21 cellular contexts compared by ENCODE assay signal in the genomic region with DNA sequence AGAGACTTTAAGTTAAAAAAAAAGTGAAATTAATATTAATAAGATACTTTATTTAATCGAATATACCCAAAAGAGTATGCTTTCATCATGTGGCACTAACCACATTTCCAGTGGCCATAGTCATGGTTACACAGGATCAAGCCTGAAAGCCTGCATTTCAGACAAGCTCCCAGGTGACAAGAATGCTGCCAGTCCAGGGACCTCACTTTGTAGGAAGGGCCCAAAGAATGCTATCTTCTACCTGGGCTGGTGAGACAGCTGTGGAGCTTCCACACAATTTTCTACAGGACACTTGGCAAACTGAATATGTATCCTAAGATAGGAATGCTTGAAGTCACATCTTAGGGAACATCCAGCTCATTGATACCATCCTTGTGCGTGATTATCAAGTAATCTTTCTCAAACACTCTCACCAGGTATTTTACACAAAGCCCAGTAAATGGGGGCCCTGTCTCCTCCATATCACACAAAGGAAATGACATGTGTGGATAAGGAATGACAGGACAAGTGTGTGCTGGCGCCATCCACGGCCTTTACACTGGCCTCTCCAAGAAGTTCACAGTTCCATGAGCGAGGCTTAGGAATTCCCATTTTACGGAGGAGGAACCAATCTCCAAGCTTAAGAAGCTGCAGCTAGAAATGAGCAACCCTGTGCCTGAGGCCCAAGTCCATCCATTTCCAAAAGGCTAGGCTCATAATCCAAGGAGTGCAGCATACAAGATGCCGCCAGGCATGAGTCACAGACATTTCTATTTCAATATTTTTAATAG.
A peak's percentile ranks its signal among the peaks of the same experiment; 100 is the strongest.
DNase-seq lines count a peak whose midpoint lies in the region; TF ChIP-seq lines count a peak whose summit lies in the region.
"Had no signal": no experiment of that assay in that cellular context is flagged by ENCODE, and none has a peak within 500 bp of the region (broad histone marks: within the 10 kb centered on the region; RNA-seq: fewer than 3 reads in every experiment).

No MANE protein-coding gene starts in this region.

- H3K9me3 Mint-ChIP-seq in T-helper 2 cell treated with Interferon-gamma antibody and Interleukin-4, amounts not matched to agents 5 μg/mL and 100 μg/mL, for 36 hours: peaks cover 4% of the 10 kb centered on the region
- H3K9me3 Mint-ChIP-seq in MCF 10A (ENCODE audit: unreplicated experiment): no peaks in the 10 kb centered on the region
- H3K9me3 Mint-ChIP-seq in activated T-helper 2 cell treated with anti-CD3 and anti-CD28 coated beads, Interferon-gamma antibody, Interleukin-2, Interleukin-4, amounts not matched to agents 10 μg/mL and 5 μg/mL and 100 μg/mL, durations not matched to agents 14 hours and 24 hours and 36 hours: no peaks in the 10 kb centered on the region

- no peak for DNase-seq in T-helper 2 cell treated with Interferon-gamma antibody and Interleukin-4, amounts not matched to agents 5 μg/mL and 100 μg/mL, for 36 hours (ENCODE audit: low spot score)
- DNase-seq in T-helper 2 cell: no peak
- no peak for DNase-seq in MCF 10A (ENCODE audit: unreplicated experiment)
- no peak for DNase-seq in mammary epithelial cell
- DNase-seq in activated T-helper 2 cell treated with anti-CD3 and anti-CD28 coated beads, Interferon-gamma antibody, Interleukin-2, Interleukin-4, amounts not matched to agents 10 μg/mL and 5 μg/mL and 100 μg/mL, durations not matched to agents 14 hours and 24 hours and 36 hours (ENCODE audit: low spot score): peak; percentile 7
- DNase-seq in stimulated activated CD8-positive, alpha-beta memory T cell treated with anti-CD3 and anti-CD28 coated beads, Interleukin-4, amount 100 ng/mL, for 48 hours: peak; percentile 23
- no peak for DNase-seq in kidney tubule cell (ENCODE audit: low spot score)
- DNase-seq in stimulated activated naive CD4-positive, alpha-beta T cell (lab: John Stamatoyannopoulos, UW): no peak
- DNase-seq: Caco-2; CD4-positive, CD25-positive, alpha-beta regulatory T cell; GDM1; HFFc6; MG63; NCI-H1048; NCI-H1436; NCI-H1930; NCI-H526; PC-9 had no signal

- BruUV-seq in MCF 10A (replicated peaks; lab: Mats Ljungman, UMichigan) (no TSS peak), mammary epithelial cell (replicated peaks; lab: Mats Ljungman, UMichigan) (no TSS peak)

- dilution Hi-C loops in mammary epithelial cell (cut with HindIII; ENCODE audit: low sequenced_read_pairs): no loop called here

- H3K27me3 Mint-ChIP-seq in T-helper 2 cell treated with Interferon-gamma antibody and Interleukin-4, amounts not matched to agents 5 μg/mL and 100 μg/mL, for 36 hours (ENCODE audit: low read depth): no peaks in the 10 kb centered on the region
- H3K27me3 Mint-ChIP-seq in MCF 10A (ENCODE audit: insufficient read depth, unreplicated experiment): no peaks in the 10 kb centered on the region
- no peaks in the 10 kb centered on the region for H3K27me3 Mint-ChIP-seq in activated T-helper 2 cell treated with anti-CD3 and anti-CD28 coated beads, Interferon-gamma antibody, Interleukin-2, Interleukin-4, amounts not matched to agents 10 μg/mL and 5 μg/mL and 100 μg/mL, durations not matched to agents 14 hours and 24 hours and 36 hours (ENCODE audit: low read depth)
- H3K27me3 Mint-ChIP-seq: B cell; CD4-positive, CD25-positive, alpha-beta regulatory T cell had no signal

- POLR2A ChIA-PET in MCF 10A (lab: Yijun Ruan, JAX): interaction anchor here (0.8 to 1.3 kb wide), 4 partner anchors 10 to 58 kb away, joined by 3 to 5 read pairs (median 4); no protein-coding TSS in a partner anchor

- 86% methylated on average over 7 of the region's 7 CpGs for WGBS in mammary epithelial cell (ENCODE audit: low coverage, missing lambda C conversion rate)

- H3K4me1 ChIP-seq in mammary epithelial cell (ENCODE audit: insufficient read depth, low read length): peaks cover 17% of the 10 kb centered on the region
- H3K4me1 ChIP-seq: Caco-2 had no signal

- H3K4me3 Mint-ChIP-seq in T-helper 2 cell treated with Interferon-gamma antibody and Interleukin-4, amounts not matched to agents 5 μg/mL and 100 μg/mL, for 36 hours: peak overlapping the region; percentile 43
- H3K4me3 Mint-ChIP-seq in MCF 10A (ENCODE audit: unreplicated experiment): no peak overlapping the region
- no peak overlapping the region for H3K4me3 Mint-ChIP-seq in activated T-helper 2 cell treated with anti-CD3 and anti-CD28 coated beads, Interferon-gamma antibody, Interleukin-2, Interleukin-4, amounts not matched to agents 10 μg/mL and 5 μg/mL and 100 μg/mL, durations not matched to agents 14 hours and 24 hours and 36 hours (ENCODE audit: low read depth)
- H3K4me3 Mint-ChIP-seq: B cell; CD4-positive, CD25-positive, alpha-beta regulatory T cell; HFFc6 had no signal

- no peaks in the 10 kb centered on the region for H3K27me3 ChIP-seq in mammary epithelial cell (ENCODE audit: insufficient read depth, low read length)
- H3K27me3 ChIP-seq: MG63 had no signal

- H3K4me2 ChIP-seq in mammary epithelial cell (ENCODE audit: insufficient read depth, low read depth, low read length): no peak overlapping the region
- H3K4me2 ChIP-seq: PC-9 had no signal

- no peaks in the 10 kb centered on the region for H3K36me3 ChIP-seq in mammary epithelial cell (ENCODE audit: insufficient read depth, low read length)
- H3K36me3 ChIP-seq: MG63 had no signal

- H2AFZ ChIP-seq in mammary epithelial cell (ENCODE audit: low read depth, low read length): no peak overlapping the region
- H2AFZ ChIP-seq: PC-9 had no signal

- no peak overlapping the region for H3K27ac ChIP-seq in mammary epithelial cell (ENCODE audit: insufficient read depth, low read depth, low read length)
- H3K27ac ChIP-seq: 22Rv1, PC-9, RWPE1 had no signal

- intact Hi-C loops in MCF 10A (cut with micrococcal nuclease) (no loop called here), mammary epithelial cell (cut with micrococcal nuclease) (no loop called here)
- intact Hi-C loops in activated T-helper 2 cell treated with anti-CD3 and anti-CD28 coated beads, Interferon-gamma antibody, Interleukin-2, Interleukin-4, amounts not matched to agents 10 μg/mL and 5 μg/mL and 100 μg/mL, durations not matched to agents 14 hours and 24 hours and 36 hours (cut with micrococcal nuclease): loop anchor here (10.0 kb wide), 1 partner anchor 243 kb away; no protein-coding TSS in a partner anchor

- H3K4me1 Mint-ChIP-seq in T-helper 2 cell treated with Interferon-gamma antibody and Interleukin-4, amounts not matched to agents 5 μg/mL and 100 μg/mL, for 36 hours (ENCODE audit: low read depth): peaks cover 77% of the 10 kb centered on the region
- peaks cover 19% of the 10 kb centered on the region for H3K4me1 Mint-ChIP-seq in MCF 10A (ENCODE audit: insufficient read depth, unreplicated experiment)
- H3K4me1 Mint-ChIP-seq in activated T-helper 2 cell treated with anti-CD3 and anti-CD28 coated beads, Interferon-gamma antibody, Interleukin-2, Interleukin-4, amounts not matched to agents 10 μg/mL and 5 μg/mL and 100 μg/mL, durations not matched to agents 14 hours and 24 hours and 36 hours (ENCODE audit: low read depth): peaks cover 72% of the 10 kb centered on the region

- no peaks in the 10 kb centered on the region for H3K79me2 ChIP-seq in mammary epithelial cell (ENCODE audit: insufficient read depth, low read length)

- no peaks in the 10 kb centered on the region for H4K20me1 ChIP-seq in mammary epithelial cell (ENCODE audit: insufficient read depth, low read length)

- TF ChIP-seq CTCF in MCF 10A (IDR thresholded peaks at IDR 0.05; ENCODE audit: unreplicated experiment) (no peak), mammary epithelial cell (conservative IDR thresholded peaks at IDR 0.05 in 1 of 2, IDR thresholded peaks at IDR 0.05 in 1 of 2; ENCODE audit: extremely low read depth in 1 of 2, insufficient read depth in 1 of 2, low read depth in 1 of 2, low read length in 2 of 2) (no peak)

- peak overlapping the region; percentile 92 for H3K27ac Mint-ChIP-seq in T-helper 2 cell treated with Interferon-gamma antibody and Interleukin-4, amounts not matched to agents 5 μg/mL and 100 μg/mL, for 36 hours
- H3K27ac Mint-ChIP-seq in MCF 10A (ENCODE audit: low read depth, unreplicated experiment): peak overlapping the region; percentile 59
- H3K27ac Mint-ChIP-seq in activated T-helper 2 cell treated with anti-CD3 and anti-CD28 coated beads, Interferon-gamma antibody, Interleukin-2, Interleukin-4, amounts not matched to agents 10 μg/mL and 5 μg/mL and 100 μg/mL, durations not matched to agents 14 hours and 24 hours and 36 hours: peak overlapping the region; percentile 84
- H3K27ac Mint-ChIP-seq: B cell; CD4-positive, CD25-positive, alpha-beta regulatory T cell; HFFc6 had no signal

- no peak overlapping the region for H3K4me3 ChIP-seq in mammary epithelial cell (replicated peaks in 1 of 3; ENCODE audit: insufficient read depth in 1 of 3, low read depth in 2 of 3, low read length in 3 of 3)
- H3K4me3 ChIP-seq: MG63, PC-9 had no signal

- in situ Hi-C loops in mammary epithelial cell (cut with MboI; ENCODE audit: low sequenced_read_pairs in 2 of 2): no loop called here

- peaks cover 51% of the 10 kb centered on the region for H3K36me3 Mint-ChIP-seq in T-helper 2 cell treated with Interferon-gamma antibody and Interleukin-4, amounts not matched to agents 5 μg/mL and 100 μg/mL, for 36 hours (ENCODE audit: low read depth)
- no peaks in the 10 kb centered on the region for H3K36me3 Mint-ChIP-seq in MCF 10A (ENCODE audit: insufficient read depth, unreplicated experiment)
- peaks cover 69% of the 10 kb centered on the region for H3K36me3 Mint-ChIP-seq in activated T-helper 2 cell treated with anti-CD3 and anti-CD28 coated beads, Interferon-gamma antibody, Interleukin-2, Interleukin-4, amounts not matched to agents 10 μg/mL and 5 μg/mL and 100 μg/mL, durations not matched to agents 14 hours and 24 hours and 36 hours (ENCODE audit: low read depth)
- H3K36me3 Mint-ChIP-seq: CD4-positive, CD25-positive, alpha-beta regulatory T cell had no signal

- CTCF ChIA-PET in MCF 10A (lab: Yijun Ruan, JAX) (interaction anchor here (0.7 to 1.7 kb wide), 3 partner anchors 20 to 243 kb away, joined by 3 to 6 read pairs (median 5); no protein-coding TSS in a partner anchor), mammary epithelial cell (lab: Charles Lee; ENCODE audit: low non-redundant PET) (interaction anchor here (0.6 kb wide), 1 partner anchor 18 kb away, joined by 4 read pairs; no protein-coding TSS in a partner anchor)

- H3K9me3 ChIP-seq in mammary epithelial cell (replicated peaks; ENCODE audit: insufficient read depth, low read length): no peaks in the 10 kb centered on the region
- H3K9me3 ChIP-seq: Caco-2, MG63 had no signal

- no peak overlapping the region for H3K9ac ChIP-seq in mammary epithelial cell (ENCODE audit: insufficient read depth, low read length)

Comparison
In these comparisons a context has a peak if more than half of its experiments do, and no peak if none do; other contexts are left out.
1. DNase-seq: peak in activated T-helper 2 cell treated with anti-CD3 and anti-CD28 coated beads, Interferon-gamma antibody, Interleukin-2, Interleukin-4, amounts not matched to agents 10 μg/mL and 5 μg/mL and 100 μg/mL, durations not matched to agents 14 hours and 24 hours and 36 hours (single experiment) and stimulated activated CD8-positive, alpha-beta memory T cell treated with anti-CD3 and anti-CD28 coated beads, Interleukin-4, amount 100 ng/mL, for 48 hours (single experiment); none in T-helper 2 cell treated with Interferon-gamma antibody and Interleukin-4, amounts not matched to agents 5 μg/mL and 100 μg/mL, for 36 hours (single experiment), T-helper 2 cell (0 of 5), MCF 10A (single experiment), mammary epithelial cell (single experiment), kidney tubule cell (single experiment) and stimulated activated naive CD4-positive, alpha-beta T cell (0 of 6).
2. Peak in every context shown above with its lines, with median percentiles within 50 percentile points of each other: H3K27ac Mint-ChIP-seq.